Comparison of ENCODE assay signal across 15 cellular contexts in genomic region chr14:99952453-99952852, GRCh38.
DNase-seq lines count a peak whose midpoint lies in the region; ATAC-seq and TF ChIP-seq lines count a peak whose summit lies in the region.
"Had no signal": no experiment of that assay in that cellular context is flagged by ENCODE, and none has a peak within 500 bp of the region (broad histone marks: within the 10 kb centered on the region; RNA-seq: fewer than 3 reads in every experiment).

No MANE protein-coding gene starts in this region.

- intact Hi-C loops in activated CD4-positive, alpha-beta T cell treated with anti-CD3 and anti-CD28 coated beads for 36 hours (cut with DNase I, micrococcal nuclease) = no loop called here
- intact Hi-C loops in natural killer cell (cut with micrococcal nuclease) = no loop called here

- no peak overlapping the region for H3K4me3 ChIP-seq in HEK293 (ENCODE audit: low read depth, low read length)
- H3K4me3 ChIP-seq: BLaER1 treated with 17β-estradiol and CSF1 and Interleukin-3, amounts not matched to agents 10 nM and 100 nM had no signal

- DNase-seq in activated CD4-positive, alpha-beta T cell treated with anti-CD3 and anti-CD28 coated beads for 36 hours = no peak
- DNase-seq in activated CD4-positive, alpha-beta T cell treated with anti-CD3 and anti-CD28 coated beads for 1 hour = no peak
- DNase-seq in activated naive CD8-positive, alpha-beta T cell treated with anti-CD3 and anti-CD28 coated beads, Interleukin-2, amount 10 ng/mL, durations not matched to agents 7 days and 5 days = no peak
- no peak for DNase-seq in natural killer cell
- DNase-seq in NCI-H1048 (lab: John Stamatoyannopoulos, UW) = no peak
- DNase-seq in LoVo (ENCODE audit: low spot score) = no peak
- DNase-seq: 8988T; AML-193; Calu3; CD4-positive, CD25-positive, alpha-beta regulatory T cell; DMS 273 treated with DMSO at 0.1 percent for 48 hours had no signal

- H3K4me1 Mint-ChIP-seq in activated CD4-positive, alpha-beta T cell treated with anti-CD3 and anti-CD28 coated beads for 36 hours = peaks cover 2% of the 10 kb centered on the region
- H3K4me1 Mint-ChIP-seq in activated naive CD8-positive, alpha-beta T cell treated with anti-CD3 and anti-CD28 coated beads, Interleukin-2, amount 10 ng/mL, durations not matched to agents 7 days and 5 days = peaks cover 3% of the 10 kb centered on the region
- no peaks in the 10 kb centered on the region for H3K4me1 Mint-ChIP-seq in natural killer cell
- H3K4me1 Mint-ChIP-seq: CD4-positive, CD25-positive, alpha-beta regulatory T cell had no signal

- H3K27ac Mint-ChIP-seq in activated CD4-positive, alpha-beta T cell treated with anti-CD3 and anti-CD28 coated beads for 36 hours = peak overlapping the region; percentile 4
- H3K27ac Mint-ChIP-seq in activated naive CD8-positive, alpha-beta T cell treated with anti-CD3 and anti-CD28 coated beads, Interleukin-2, amount 10 ng/mL, durations not matched to agents 7 days and 5 days = peak overlapping the region; percentile 65
- no peak overlapping the region for H3K27ac Mint-ChIP-seq in natural killer cell
- H3K27ac Mint-ChIP-seq: CD4-positive, CD25-positive, alpha-beta regulatory T cell had no signal

- CTCF ChIA-PET in activated CD4-positive, alpha-beta T cell treated with anti-CD3 and anti-CD28 coated beads for 36 hours (lab: Charles Lee) = interaction anchor here (1.0 kb wide), 1 partner anchor 97 kb away, joined by 3 read pairs; no protein-coding TSS in a partner anchor
- CTCF ChIA-PET in HEK293 (lab: Yijun Ruan, JAX) = no interaction called here

- H3K9me3 ChIP-seq in HEK293 (ENCODE audit: control insufficient read depth, insufficient read depth, low read depth, low read length) = no peaks in the 10 kb centered on the region
- H3K9me3 ChIP-seq: BLaER1 treated with 17β-estradiol and CSF1 and Interleukin-3, amounts not matched to agents 10 nM and 100 nM had no signal

- no peaks in the 10 kb centered on the region for H3K36me3 ChIP-seq in HEK293 (ENCODE audit: control insufficient read depth in 2 of 2, insufficient read depth in 1 of 2, low read length in 2 of 2)
- H3K36me3 ChIP-seq: BLaER1 treated with 17β-estradiol and CSF1 and Interleukin-3, amounts not matched to agents 10 nM and 100 nM had no signal

- H3K9me3 Mint-ChIP-seq in activated CD4-positive, alpha-beta T cell treated with anti-CD3 and anti-CD28 coated beads for 36 hours (ENCODE audit: low read depth) = peaks cover 2% of the 10 kb centered on the region
- peaks cover 5% of the 10 kb centered on the region for H3K9me3 Mint-ChIP-seq in activated naive CD8-positive, alpha-beta T cell treated with anti-CD3 and anti-CD28 coated beads, Interleukin-2, amount 10 ng/mL, durations not matched to agents 7 days and 5 days
- H3K9me3 Mint-ChIP-seq in natural killer cell = peaks cover 2 to 4% of the 10 kb centered on the region in 2 donors

- POLR2A ChIA-PET in activated CD4-positive, alpha-beta T cell treated with anti-CD3 and anti-CD28 coated beads for 36 hours (lab: Charles Lee) = no interaction called here
- POLR2A ChIA-PET in HEK293 (lab: Yijun Ruan, JAX) = no interaction called here
- POLR2A ChIA-PET in activated naive CD8-positive, alpha-beta T cell treated with anti-CD3 and anti-CD28 coated beads, Interleukin-2, amount 10 ng/mL, durations not matched to agents 7 days and 5 days (lab: Charles Lee) = no interaction called here

- H3K36me3 Mint-ChIP-seq in activated CD4-positive, alpha-beta T cell treated with anti-CD3 and anti-CD28 coated beads for 36 hours (ENCODE audit: low read depth) = no peaks in the 10 kb centered on the region
- peaks cover 2% of the 10 kb centered on the region for H3K36me3 Mint-ChIP-seq in activated naive CD8-positive, alpha-beta T cell treated with anti-CD3 and anti-CD28 coated beads, Interleukin-2, amount 10 ng/mL, durations not matched to agents 7 days and 5 days
- H3K36me3 Mint-ChIP-seq in natural killer cell = no peaks in the 10 kb centered on the region
- H3K36me3 Mint-ChIP-seq: CD4-positive, CD25-positive, alpha-beta regulatory T cell had no signal

- no peak overlapping the region for H3K27ac ChIP-seq in HEK293 (ENCODE audit: extremely low read depth, low read depth, low read length)
- H3K27ac ChIP-seq: BLaER1 treated with 17β-estradiol and CSF1 and Interleukin-3, amounts not matched to agents 10 nM and 100 nM had no signal

- ATAC-seq in activated CD4-positive, alpha-beta T cell treated with anti-CD3 and anti-CD28 coated beads for 36 hours = no peak
- no peak for ATAC-seq in activated naive CD8-positive, alpha-beta T cell treated with anti-CD3 and anti-CD28 coated beads, Interleukin-2, amount 10 ng/mL, durations not matched to agents 7 days and 5 days (ENCODE audit: low read depth)
- ATAC-seq in natural killer cell = peak in 1 of 3 donors; percentile 28
- no peak for ATAC-seq in HG03342 (IDR thresholded peaks at IDR 0.05; ENCODE audit: unreplicated experiment)
- ATAC-seq: HCT116 had no signal

- TF ChIP-seq CTCF in HEK293 (tag by site-specific recombination; IDR thresholded peaks at IDR 0.05) (no peak), natural killer cell (IDR thresholded peaks at IDR 0.05) (no peak)

- H3K27me3 Mint-ChIP-seq in activated CD4-positive, alpha-beta T cell treated with anti-CD3 and anti-CD28 coated beads for 36 hours = peaks cover 13% of the 10 kb centered on the region
- H3K27me3 Mint-ChIP-seq in activated naive CD8-positive, alpha-beta T cell treated with anti-CD3 and anti-CD28 coated beads, Interleukin-2, amount 10 ng/mL, durations not matched to agents 7 days and 5 days = peaks cover 24% of the 10 kb centered on the region
- peaks cover 0 to 18% of the 10 kb centered on the region in 2 donors for H3K27me3 Mint-ChIP-seq in natural killer cell (ENCODE audit: low read depth in 2 of 2)

- no peak overlapping the region for H3K4me3 Mint-ChIP-seq in activated CD4-positive, alpha-beta T cell treated with anti-CD3 and anti-CD28 coated beads for 36 hours
- H3K4me3 Mint-ChIP-seq in activated naive CD8-positive, alpha-beta T cell treated with anti-CD3 and anti-CD28 coated beads, Interleukin-2, amount 10 ng/mL, durations not matched to agents 7 days and 5 days = no peak overlapping the region
- H3K4me3 Mint-ChIP-seq in natural killer cell = peak overlapping the region; percentile 43
- H3K4me3 Mint-ChIP-seq: CD4-positive, CD25-positive, alpha-beta regulatory T cell had no signal

- no peaks in the 10 kb centered on the region for H3K4me1 ChIP-seq in HEK293 (ENCODE audit: control insufficient read depth, insufficient read depth, low read length)

TF ChIP-seq in HEK293, 187 proteins besides CTCF, POLR2A, EP300 and RAD21:
- TF ChIP-seq ZNF623 (tag by site-specific recombination; IDR thresholded peaks at IDR 0.05) (no peak), ZNF513 (tag by site-specific recombination; IDR thresholded peaks at IDR 0.05) (peak; percentile 9; the same call in 1 of the 2 replicates), SALL2 (tag by site-specific recombination; IDR thresholded peaks at IDR 0.05; ENCODE audit: borderline replicate concordance) (no peak), SCRT2 (tag by site-specific recombination; IDR thresholded peaks at IDR 0.05) (no peak), ZNF704 (tag by site-specific recombination; IDR thresholded peaks at IDR 0.05) (no peak)

Comparison
In these comparisons a context has a peak if more than half of its experiments do, and no peak if none do; other contexts are left out.
1. H3K27ac Mint-ChIP-seq: peak in activated CD4-positive, alpha-beta T cell treated with anti-CD3 and anti-CD28 coated beads for 36 hours (single experiment) and activated naive CD8-positive, alpha-beta T cell treated with anti-CD3 and anti-CD28 coated beads, Interleukin-2, amount 10 ng/mL, durations not matched to agents 7 days and 5 days (single experiment); none in natural killer cell (0 of 2).